Comparison of ENCODE assay signal across 29 cellular contexts in genomic region chr1:78036450-78036849, GRCh38. TPM values are rescaled to one million over a fixed set of nuclear protein-coding genes. Genes with fewer than 3 reads are reported as not detected.
"Had no signal": no experiment of that assay in that cellular context is flagged by ENCODE, and none has a peak within 500 bp of the region (broad histone marks: within the 10 kb centered on the region; RNA-seq: fewer than 3 reads in every experiment).

No MANE protein-coding gene starts in this region.

- H3K4me3 ChIP-seq: neural progenitor cell, ovary, psoas muscle, skin epidermis, smooth muscle cell, spleen, suprapubic skin, testis, tibial artery, transverse colon, upper lobe of right lung, uterus had no signal

- H3K4me1 ChIP-seq: neural progenitor cell, parathyroid adenoma, testis, tibial artery, upper lobe of right lung, uterus had no signal

- H3K9me3 ChIP-seq: ovary, psoas muscle, spleen, suprapubic skin, testis, tibial artery, transverse colon, upper lobe of right lung, uterus had no signal

- DNase-seq: naive thymus-derived CD4-positive, alpha-beta T cell; natural killer cell; occipital lobe; ovary; posterior cingulate gyrus; psoas muscle; right cardiac atrium; spleen; stimulated activated CD4-positive, alpha-beta T cell treated with anti-CD3 and anti-CD28 coated beads, Interleukin-12 subunit alpha, Interleukin-12 subunit beta, amount 100 ng/mL, for 4 hours; stimulated activated CD4-positive, alpha-beta T cell treated with anti-CD3 and anti-CD28 coated beads, Interleukin-1b, Interleukin-23, amount 100 ng/mL, for 48 hours; stimulated activated CD4-positive, alpha-beta T cell treated with anti-CD3 and anti-CD28 coated beads, Interleukin-4, amount 100 ng/mL, for 1 hour; stimulated activated CD4-positive, alpha-beta T cell treated with anti-CD3 and anti-CD28 coated beads, Interleukin-4, amount 100 ng/mL, for 4 hours; stimulated activated CD8-positive, alpha-beta memory T cell treated with anti-CD3 and anti-CD28 coated beads, Interleukin-4, amount 100 ng/mL, for 48 hours; stimulated activated naive CD4-positive, alpha-beta T cell; stimulated activated naive CD8-positive, alpha-beta T cell treated with anti-CD3 and anti-CD28 coated beads, Interleukin-15, amount 100 ng/mL, for 72 hours; stimulated activated naive CD8-positive, alpha-beta T cell treated with anti-CD3 and anti-CD28 coated beads, Interleukin-15, Interleukin-2, amounts not matched to agents 100 U/mL and 50 U/mL, for 24 hours; substantia nigra; testis; tibial artery; transverse colon; upper lobe of right lung; uterus had no signal

- H3K27ac ChIP-seq: neural progenitor cell, ovary, parathyroid adenoma, psoas muscle, skin epidermis, spleen, suprapubic skin, testis, tibial artery, transverse colon, upper lobe of right lung, uterus had no signal

- H3K27me3 ChIP-seq: neural progenitor cell, ovary, spleen, suprapubic skin, testis, tibial artery, transverse colon, upper lobe of right lung, uterus had no signal

- H3K9ac ChIP-seq: neural progenitor cell, parathyroid adenoma had no signal

- H2AFZ ChIP-seq: neural progenitor cell, parathyroid adenoma had no signal

- ATAC-seq: naive thymus-derived CD4-positive, alpha-beta T cell; natural killer cell; psoas muscle; right cardiac atrium; sciatic nerve; stimulated activated memory B cell treated with anti-CD40 and anti-IgM and Interleukin-4, amounts not matched to agents 10 μg/mL and 1 μg/mL and 100 μg/mL, for 72 hours; stimulated activated naive CD8-positive, alpha-beta T cell treated with anti-CD3 and anti-CD28 coated beads, Interleukin-15, amount 100 ng/mL, for 72 hours; stimulated activated naive CD8-positive, alpha-beta T cell treated with anti-CD3 and anti-CD28 coated beads, Interleukin-15, Interleukin-2, amounts not matched to agents 100 U/mL and 50 U/mL, for 24 hours; upper lobe of right lung had no signal

- H3K36me3 ChIP-seq: neural progenitor cell, ovary, spleen, suprapubic skin, tibial artery, transverse colon, upper lobe of right lung, uterus had no signal

- H3K79me2 ChIP-seq: parathyroid adenoma had no signal

- H3K4me2 ChIP-seq: neural progenitor cell, smooth muscle cell had no signal

RNA-seq across cellular contexts. Expression of gene GIPC2, which starts 9.3 kb away (rescaled TPM):
- total RNA-seq: natural killer cell, smooth muscle cell had no signal
